Comparison of ENCODE assay signal across 9 cellular contexts in genomic region chr10:91590904-91591791, GRCh38. TPM values are rescaled to one million over a fixed set of nuclear protein-coding genes. Genes with fewer than 3 reads are reported as not detected.
DNase-seq lines count a peak whose midpoint lies in the region; ATAC-seq and TF ChIP-seq lines count a peak whose summit lies in the region.
"Had no signal": no experiment of that assay in that cellular context is flagged by ENCODE, and none has a peak within 500 bp of the region (broad histone marks: within the 10 kb centered on the region; RNA-seq: fewer than 3 reads in every experiment).

No MANE protein-coding gene starts in this region.

- H3K79me2 ChIP-seq in parathyroid adenoma, result no peaks in the 10 kb centered on the region

- no peak for ATAC-seq in HG03442 (IDR thresholded peaks at IDR 0.05; ENCODE audit: unreplicated experiment)

- TF ChIP-seq POLR2A in Peyer's patch (IDR thresholded peaks at IDR 0.05), result no peak

- peaks cover 0 to 31% (median 0%) of the 10 kb centered on the region in 4 donors for H3K4me1 ChIP-seq in Peyer's patch
- peaks cover 11% of the 10 kb centered on the region for H3K4me1 ChIP-seq in parathyroid adenoma

- H3K27ac ChIP-seq in Peyer's patch (peak overlapping the region; percentile 37 to 81 (median 52)), parathyroid adenoma (peak overlapping the region; percentile 67)

- TF ChIP-seq CTCF in Peyer's patch (IDR thresholded peaks at IDR 0.05), result no peak
- TF ChIP-seq CTCF in fibroblast of the aortic adventitia (IDR thresholded peaks at IDR 0.05; ENCODE audit: insufficient read depth, low read length), result no peak
- no peak for TF ChIP-seq CTCF in parathyroid adenoma (IDR thresholded peaks at IDR 0.05)

- H3K36me3 ChIP-seq in Peyer's patch (no peaks in the 10 kb centered on the region), parathyroid adenoma (ENCODE audit: control insufficient read depth, insufficient read depth, low read length) (no peaks in the 10 kb centered on the region)

- H3K4me3 ChIP-seq in Peyer's patch (no peak overlapping the region), fibroblast of the aortic adventitia (ENCODE audit: low read depth, low read length) (no peak overlapping the region), parathyroid adenoma (ENCODE audit: low read depth, low read length) (no peak overlapping the region)

- H2AFZ ChIP-seq in parathyroid adenoma, result peak overlapping the region; percentile 85

- no peak overlapping the region for H3K4me2 ChIP-seq in parathyroid adenoma (ENCODE audit: low read length)

- DNase-seq in DMS 273 treated with DMSO at 0.1 percent for 48 hours (lab: John Stamatoyannopoulos, UW) (peak; percentile 88), Peyer's patch (peak; percentile 17 to 52 (median 52)), fibroblast of the aortic adventitia (ENCODE audit: low read depth) (peak; percentile 79), 8988T (no peak), cerebellar nuclear complex (lab: John Stamatoyannopoulos, UW) (no peak)
- DNase-seq in activated T-cell treated with anti-CD3 and anti-CD28 coated beads, Interleukin-2, amount 50 U/mL, for 48 hours, result no peak

- H3K27me3 ChIP-seq in Peyer's patch (no peaks in the 10 kb centered on the region), parathyroid adenoma (ENCODE audit: control insufficient read depth, insufficient read depth, low read length) (no peaks in the 10 kb centered on the region)

- no peaks in the 10 kb centered on the region for H3K9me3 ChIP-seq in Peyer's patch
- H3K9me3 ChIP-seq in parathyroid adenoma (ENCODE audit: control insufficient read depth, low read length), result no peaks in the 10 kb centered on the region

- no peak overlapping the region for H3K9ac ChIP-seq in parathyroid adenoma

RNA-seq across cellular contexts. Expression of gene PPP1R3C, which starts 41.7 kb away (rescaled TPM):
- 1 to 10 TPM; 1.1 to 4.1 (median 1.6) TPM for total RNA-seq in Peyer's patch
- total RNA-seq in fibroblast of the aortic adventitia (ENCODE audit: low replicate concordance), result 41.1 and 92.6 TPM in 2 replicates
- total RNA-seq: OCI-LY7 had no signal

Comparison
In these comparisons a context has a peak if more than half of its experiments do, and no peak if none do; other contexts are left out.
1. DNase-seq: peak in DMS 273 treated with DMSO at 0.1 percent for 48 hours (single experiment), Peyer's patch (3 of 3) and fibroblast of the aortic adventitia (single experiment); none in 8988T (single experiment), cerebellar nuclear complex (0 of 2) and activated T-cell treated with anti-CD3 and anti-CD28 coated beads, Interleukin-2, amount 50 U/mL, for 48 hours (0 of 2).